22 cellular contexts compared by ENCODE assay signal in the genomic region with DNA sequence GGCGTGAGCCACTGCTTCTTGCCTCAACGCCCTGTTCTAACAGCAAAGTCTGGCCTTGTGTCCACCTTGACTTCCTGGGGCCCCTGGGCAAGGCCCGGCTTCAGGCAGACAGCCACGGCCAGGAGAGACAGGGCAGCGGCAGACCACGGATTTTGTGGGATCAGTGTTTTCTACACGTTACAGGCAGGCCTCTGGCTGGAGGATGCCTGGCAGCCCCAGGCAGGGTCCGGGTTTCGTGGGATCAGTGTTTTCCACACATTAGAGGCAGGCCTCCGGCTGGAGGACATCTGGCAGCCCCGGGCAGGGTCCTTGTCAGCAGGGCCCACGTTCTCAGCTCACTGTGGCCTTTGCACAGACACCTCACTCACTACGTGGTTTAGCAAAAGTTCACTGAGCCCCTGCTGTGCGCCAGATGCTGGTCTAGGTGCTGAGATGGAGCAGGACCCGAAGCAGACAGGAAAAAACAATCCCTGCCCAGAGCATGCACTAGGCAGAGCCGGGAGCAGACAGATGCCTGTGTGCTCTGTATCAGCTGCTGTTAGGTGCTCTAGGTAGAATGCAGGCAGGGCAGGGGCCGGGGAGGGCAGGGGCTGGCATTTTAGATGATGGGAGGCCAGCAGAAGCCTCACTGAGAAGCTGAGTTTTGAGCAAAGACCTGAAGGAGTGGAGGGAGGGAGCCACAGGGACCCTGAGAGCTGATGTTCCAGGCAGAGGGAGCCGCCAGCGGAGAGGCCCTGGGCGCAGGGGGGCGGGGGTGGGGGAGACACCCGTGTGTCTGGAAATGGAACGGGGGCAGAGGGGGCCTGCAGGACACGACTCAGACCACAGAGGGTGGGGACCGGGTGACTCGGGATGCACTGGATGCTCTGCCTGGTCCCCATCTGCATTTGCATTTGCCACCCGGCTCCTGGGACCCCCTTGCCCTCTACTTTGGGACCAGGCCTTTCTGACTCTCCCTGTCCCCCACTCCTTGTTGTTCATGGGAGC. TPM values are rescaled to one million over a fixed set of nuclear protein-coding genes. Genes with fewer than 3 reads are reported as not detected.
"Had no signal": no experiment of that assay in that cellular context is flagged by ENCODE, and none has a peak within 500 bp of the region (broad histone marks: within the 10 kb centered on the region; RNA-seq: fewer than 3 reads in every experiment).

No MANE protein-coding gene starts in this region.

- H3K27ac ChIP-seq: breast epithelium, esophagus muscularis mucosa, heart left ventricle, parathyroid adenoma, tibial artery had no signal

- H3K9ac ChIP-seq: parathyroid adenoma had no signal

- H3K4me3 Mint-ChIP-seq: activated CD8-positive, alpha-beta memory T cell treated with anti-CD3 and anti-CD28 coated beads, Interleukin-2, amount 10 ng/mL, durations not matched to agents 7 days and 5 days; activated naive CD8-positive, alpha-beta T cell treated with anti-CD3 and anti-CD28 coated beads for 36 hours; activated T-cell treated with anti-CD3 and anti-CD28 coated beads, Interleukin-2, amount 50 U/mL, for 72 hours; neural crest cell; stimulated activated effector memory CD8-positive, alpha-beta T cell treated with anti-CD3 and anti-CD28 coated beads, Interleukin-12 subunit alpha, Interleukin-12 subunit beta, amount 100 ng/mL, for 72 hours had no signal

- DNase-seq: activated CD4-positive, alpha-beta T cell treated with anti-CD3 and anti-CD28 coated beads, Interleukin-2, amount 50 U/mL, for 48 hours; activated CD8-positive, alpha-beta memory T cell treated with anti-CD3 and anti-CD28 coated beads, Interleukin-2, amount 10 ng/mL, durations not matched to agents 7 days and 5 days; activated gamma-delta T cell treated with Interleukin-2 at 50 U/mL for 16 hours; activated naive CD8-positive, alpha-beta T cell treated with anti-CD3 and anti-CD28 coated beads for 36 hours; activated T-cell treated with anti-CD3 and anti-CD28 coated beads, Interleukin-2, amount 50 U/mL, for 72 hours; dorsolateral prefrontal cortex; heart left ventricle; T-helper 2 cell; tibial artery had no signal

- H3K9me3 Mint-ChIP-seq: activated naive CD8-positive, alpha-beta T cell treated with anti-CD3 and anti-CD28 coated beads for 36 hours; activated T-cell treated with anti-CD3 and anti-CD28 coated beads, Interleukin-2, amount 50 U/mL, for 72 hours; neural crest cell; stimulated activated effector memory CD8-positive, alpha-beta T cell treated with anti-CD3 and anti-CD28 coated beads, Interleukin-12 subunit alpha, Interleukin-12 subunit beta, amount 100 ng/mL, for 72 hours had no signal

- H3K27me3 Mint-ChIP-seq: activated CD8-positive, alpha-beta memory T cell treated with anti-CD3 and anti-CD28 coated beads, Interleukin-2, amount 10 ng/mL, durations not matched to agents 7 days and 5 days; activated naive CD8-positive, alpha-beta T cell treated with anti-CD3 and anti-CD28 coated beads for 36 hours had no signal

- H3K27me3 ChIP-seq: breast epithelium, dorsolateral prefrontal cortex, esophagus muscularis mucosa, heart left ventricle, tibial artery had no signal

- H3K4me1 Mint-ChIP-seq: activated CD8-positive, alpha-beta memory T cell treated with anti-CD3 and anti-CD28 coated beads, Interleukin-2, amount 10 ng/mL, durations not matched to agents 7 days and 5 days; activated naive CD8-positive, alpha-beta T cell treated with anti-CD3 and anti-CD28 coated beads for 36 hours; neural crest cell had no signal

- H3K27ac Mint-ChIP-seq: activated CD8-positive, alpha-beta memory T cell treated with anti-CD3 and anti-CD28 coated beads, Interleukin-2, amount 10 ng/mL, durations not matched to agents 7 days and 5 days; activated naive CD8-positive, alpha-beta T cell treated with anti-CD3 and anti-CD28 coated beads for 36 hours; activated T-cell treated with anti-CD3 and anti-CD28 coated beads, Interleukin-2, amount 50 U/mL, for 72 hours; stimulated activated effector memory CD8-positive, alpha-beta T cell treated with anti-CD3 and anti-CD28 coated beads, Interleukin-12 subunit alpha, Interleukin-12 subunit beta, amount 100 ng/mL, for 72 hours had no signal

- H3K9me3 ChIP-seq: breast epithelium, esophagus muscularis mucosa, heart left ventricle, tibial artery had no signal

- ATAC-seq: activated CD4-positive, CD25-positive, alpha-beta regulatory T cell treated with anti-CD3 and anti-CD28 coated beads, Interleukin-2, amount 50 U/mL, for 24 hours; activated CD8-positive, alpha-beta memory T cell treated with anti-CD3 and anti-CD28 coated beads, Interleukin-2, amount 10 ng/mL, durations not matched to agents 7 days and 5 days; activated T-cell treated with anti-CD3 and anti-CD28 coated beads, Interleukin-2, amount 50 U/mL, for 72 hours; heart left ventricle; stimulated activated effector memory CD8-positive, alpha-beta T cell treated with anti-CD3 and anti-CD28 coated beads, Interleukin-12 subunit alpha, Interleukin-12 subunit beta, amount 100 ng/mL, for 72 hours had no signal

- H3K36me3 ChIP-seq: breast epithelium had no signal

- H3K36me3 Mint-ChIP-seq: activated CD8-positive, alpha-beta memory T cell treated with anti-CD3 and anti-CD28 coated beads, Interleukin-2, amount 10 ng/mL, durations not matched to agents 7 days and 5 days; activated naive CD8-positive, alpha-beta T cell treated with anti-CD3 and anti-CD28 coated beads for 36 hours had no signal

- H3K4me3 ChIP-seq: breast epithelium, dorsolateral prefrontal cortex, esophagus muscularis mucosa, heart left ventricle, tibial artery had no signal

RNA-seq across cellular contexts. Expression of a gene that starts 25.0 kb away (rescaled TPM):
- total RNA-seq: activated CD8-positive, alpha-beta memory T cell treated with anti-CD3 and anti-CD28 coated beads, Interleukin-2, amount 10 ng/mL, durations not matched to agents 7 days and 5 days; activated naive CD8-positive, alpha-beta T cell treated with anti-CD3 and anti-CD28 coated beads for 36 hours; activated T-cell treated with anti-CD3 and anti-CD28 coated beads, Interleukin-2, amount 50 U/mL, for 72 hours; chondrocyte; fibroblast of villous mesenchyme; liver; mesenteric fat pad; neural crest cell; skeletal muscle tissue had no signal
- polyA plus RNA-seq: heart left ventricle, liver had no signal

RNA-seq across cellular contexts. Expression of a gene that starts 32.3 kb away (rescaled TPM):
- total RNA-seq: activated CD8-positive, alpha-beta memory T cell treated with anti-CD3 and anti-CD28 coated beads, Interleukin-2, amount 10 ng/mL, durations not matched to agents 7 days and 5 days; activated naive CD8-positive, alpha-beta T cell treated with anti-CD3 and anti-CD28 coated beads for 36 hours; activated T-cell treated with anti-CD3 and anti-CD28 coated beads, Interleukin-2, amount 50 U/mL, for 72 hours; breast epithelium; chondrocyte; esophagus muscularis mucosa; fibroblast of villous mesenchyme; liver; mesenteric fat pad; neural crest cell; renal cortical epithelial cell; skeletal muscle tissue had no signal
- polyA plus RNA-seq: heart left ventricle, keratinocyte, liver had no signal
